8 cellular contexts compared by ENCODE assay signal in the genomic region with DNA sequence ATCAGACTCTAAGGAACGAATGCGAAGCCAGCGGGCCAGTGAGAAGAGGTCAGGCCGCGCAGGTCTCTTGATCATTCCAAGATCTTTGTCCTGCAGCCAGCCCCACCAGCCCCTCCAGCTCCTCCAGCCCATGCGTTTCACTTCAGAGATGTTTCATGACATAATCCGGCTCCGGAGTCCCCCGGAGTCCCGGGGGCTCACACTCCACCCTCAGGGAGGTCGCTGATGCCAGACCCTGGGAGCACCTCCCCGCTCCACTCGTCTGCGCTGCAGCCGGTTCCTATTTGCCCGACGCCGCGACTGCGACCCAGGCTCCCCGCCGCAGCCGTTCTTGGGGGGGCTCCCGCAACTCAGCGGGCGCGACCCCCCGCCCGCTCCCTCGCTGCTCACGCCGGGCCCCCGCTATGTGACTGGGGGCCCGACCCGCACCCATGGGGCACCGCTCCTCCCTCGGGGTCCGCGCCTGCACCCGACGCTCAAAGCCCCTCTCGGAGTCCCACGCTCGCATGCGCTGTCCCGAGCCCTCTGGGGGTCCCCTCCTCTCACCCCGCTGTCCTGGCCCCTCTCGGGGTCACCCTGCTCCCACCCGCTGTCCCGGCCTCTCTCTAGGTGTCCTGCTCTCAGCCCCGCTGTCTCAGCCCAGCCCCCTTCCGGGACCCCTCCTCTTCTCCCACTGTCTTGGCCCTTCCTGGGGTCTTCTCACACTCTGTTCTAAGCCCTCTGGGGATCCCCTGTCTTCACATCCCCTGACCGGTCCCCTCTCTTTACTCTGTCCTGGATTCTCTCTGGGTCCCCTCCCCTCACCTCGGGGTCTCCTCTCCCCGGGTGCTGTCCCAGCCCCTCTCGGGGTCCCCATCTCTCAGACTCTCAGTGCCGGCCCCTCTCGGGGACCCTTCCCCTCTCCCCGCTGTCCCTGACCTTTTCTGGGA. TPM values are rescaled to one million over a fixed set of nuclear protein-coding genes. Genes with fewer than 3 reads are reported as not detected.
DNase-seq lines count a peak whose midpoint lies in the region; ATAC-seq, FAIRE-seq and TF ChIP-seq lines count a peak whose summit lies in the region.

No MANE protein-coding gene starts in this region.

- peaks cover 39% of the 10 kb centered on the region for H3K4me1 Mint-ChIP-seq in WTC11
- H3K4me1 Mint-ChIP-seq in natural killer cell treated with Interleukin-12 subunit alpha and Interleukin-12 subunit beta and Interleukin-15 and Interleukin-18, amount 100 ng/mL, for 72 hours (ENCODE audit: low read depth in 2 of 2): peaks cover 14 to 38% of the 10 kb centered on the region in 2 donors

- H3K27ac Mint-ChIP-seq in WTC11: no peak overlapping the region
- H3K27ac Mint-ChIP-seq in natural killer cell treated with Interleukin-12 subunit alpha and Interleukin-12 subunit beta and Interleukin-15 and Interleukin-18, amount 100 ng/mL, for 72 hours: peak overlapping the region; percentile 85 to 92

- peaks cover 17% of the 10 kb centered on the region for H3K27me3 Mint-ChIP-seq in WTC11 (ENCODE audit: low read depth)
- no peaks in the 10 kb centered on the region for H3K27me3 Mint-ChIP-seq in natural killer cell treated with Interleukin-12 subunit alpha and Interleukin-12 subunit beta and Interleukin-15 and Interleukin-18, amount 100 ng/mL, for 72 hours

- no peak for TF ChIP-seq CTCF in WTC11 (IDR thresholded peaks at IDR 0.05)

- POLR2A ChIA-PET in WTC11 (lab: Charles Lee): no interaction called here

- peak; percentile 69 for DNase-seq in activated effector memory CD4-positive, alpha-beta T cell treated with anti-CD3 and anti-CD28 coated beads, Interleukin-2, amount 50 U/mL, for 16 hours
- no peak for DNase-seq in activated effector memory CD4-positive, alpha-beta T cell treated with Interleukin-2 at 50 U/mL for 16 hours
- peak; percentile 35 for DNase-seq in WTC11 (ENCODE audit: low spot score)
- DNase-seq in epithelial cell of prostate (ENCODE audit: low read depth, low spot score): no peak
- peak; percentile 66 for DNase-seq in natural killer cell treated with Interleukin-12 subunit alpha and Interleukin-12 subunit beta and Interleukin-15 and Interleukin-18, amount 100 ng/mL, for 72 hours (ENCODE audit: low spot score)
- no peak for DNase-seq in GM12892 (ENCODE audit: insufficient read length)
- no peak for DNase-seq in NCI-H187 treated with DMSO at 0.1 percent for 48 hours (lab: John Stamatoyannopoulos, UW)
- no peak for DNase-seq in GM19240 (ENCODE audit: insufficient read length, low spot score)

- ATAC-seq in WTC11: no peak
- no peak for ATAC-seq in natural killer cell treated with Interleukin-12 subunit alpha and Interleukin-12 subunit beta and Interleukin-15 and Interleukin-18, amount 100 ng/mL, for 72 hours

- CTCF ChIA-PET in WTC11 (lab: Charles Lee): interaction anchor here (1.5 kb wide), 1 partner anchor 190 kb away, joined by 3 read pairs; no protein-coding TSS in a partner anchor

- peak overlapping the region; percentile 92 for H3K4me3 Mint-ChIP-seq in WTC11
- peak overlapping the region; percentile 97 for H3K4me3 Mint-ChIP-seq in natural killer cell treated with Interleukin-12 subunit alpha and Interleukin-12 subunit beta and Interleukin-15 and Interleukin-18, amount 100 ng/mL, for 72 hours

- H3K9me3 Mint-ChIP-seq in WTC11: no peaks in the 10 kb centered on the region
- H3K9me3 Mint-ChIP-seq in natural killer cell treated with Interleukin-12 subunit alpha and Interleukin-12 subunit beta and Interleukin-15 and Interleukin-18, amount 100 ng/mL, for 72 hours: no peaks in the 10 kb centered on the region

- peak overlapping the region; percentile 65 for H3K27ac ChIP-seq in epithelial cell of prostate

- FAIRE-seq in GM12892 (lab: Jason Lieb, UNC): no peak

- no peaks in the 10 kb centered on the region for H3K36me3 Mint-ChIP-seq in WTC11
- no peaks in the 10 kb centered on the region for H3K36me3 Mint-ChIP-seq in natural killer cell treated with Interleukin-12 subunit alpha and Interleukin-12 subunit beta and Interleukin-15 and Interleukin-18, amount 100 ng/mL, for 72 hours

- no peak for TF ChIP-seq POLR2A in GM12892 (IDR thresholded peaks at IDR 0.05; ENCODE audit: low read depth, low read length)

TF ChIP-seq in WTC11, 78 proteins besides CTCF, POLR2A, EP300 and RAD21:
- TF ChIP-seq ZNF423 (CRISPR knock-in tag; IDR thresholded peaks at IDR 0.05): 0 out of 2 replicates have a peak, but pooled peaks have one; percentile 33
- TF ChIP-seq, protein P1, sequence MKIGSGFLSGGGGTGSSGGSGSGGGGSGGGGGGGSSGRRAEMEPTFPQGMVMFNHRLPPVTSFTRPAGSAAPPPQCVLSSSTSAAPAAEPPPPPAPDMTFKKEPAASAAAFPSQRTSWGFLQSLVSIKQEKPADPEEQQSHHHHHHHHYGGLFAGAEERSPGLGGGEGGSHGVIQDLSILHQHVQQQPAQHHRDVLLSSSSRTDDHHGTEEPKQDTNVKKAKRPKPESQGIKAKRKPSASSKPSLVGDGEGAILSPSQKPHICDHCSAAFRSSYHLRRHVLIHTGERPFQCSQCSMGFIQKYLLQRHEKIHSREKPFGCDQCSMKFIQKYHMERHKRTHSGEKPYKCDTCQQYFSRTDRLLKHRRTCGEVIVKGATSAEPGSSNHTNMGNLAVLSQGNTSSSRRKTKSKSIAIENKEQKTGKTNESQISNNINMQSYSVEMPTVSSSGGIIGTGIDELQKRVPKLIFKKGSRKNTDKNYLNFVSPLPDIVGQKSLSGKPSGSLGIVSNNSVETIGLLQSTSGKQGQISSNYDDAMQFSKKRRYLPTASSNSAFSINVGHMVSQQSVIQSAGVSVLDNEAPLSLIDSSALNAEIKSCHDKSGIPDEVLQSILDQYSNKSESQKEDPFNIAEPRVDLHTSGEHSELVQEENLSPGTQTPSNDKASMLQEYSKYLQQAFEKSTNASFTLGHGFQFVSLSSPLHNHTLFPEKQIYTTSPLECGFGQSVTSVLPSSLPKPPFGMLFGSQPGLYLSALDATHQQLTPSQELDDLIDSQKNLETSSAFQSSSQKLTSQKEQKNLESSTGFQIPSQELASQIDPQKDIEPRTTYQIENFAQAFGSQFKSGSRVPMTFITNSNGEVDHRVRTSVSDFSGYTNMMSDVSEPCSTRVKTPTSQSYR (CRISPR knock-in tag; IDR thresholded peaks at IDR 0.05): no peak

RNA-seq across cellular contexts. Expression of a gene that starts 1.1 kb away (rescaled TPM):
- 8.3 to 13.0 TPM (median 9.3 TPM) in 3 replicates for total RNA-seq in WTC11 (2021)
- total RNA-seq in natural killer cell treated with Interleukin-12 subunit alpha and Interleukin-12 subunit beta and Interleukin-15 and Interleukin-18, amount 100 ng/mL, for 72 hours: 100 to 1,000 TPM; 106 to 107 TPM
- 44.0 TPM for polyA plus RNA-seq in GM12892 (2012; ENCODE audit: missing spikeins)

RNA-seq across cellular contexts. Expression of a gene that starts 4.7 kb away (rescaled TPM):
- total RNA-seq in WTC11 (2021): 63.9 to 65.5 TPM (median 64.7 TPM) in 3 replicates
- 10 to 100 TPM; 26.1 to 34.0 TPM for total RNA-seq in natural killer cell treated with Interleukin-12 subunit alpha and Interleukin-12 subunit beta and Interleukin-15 and Interleukin-18, amount 100 ng/mL, for 72 hours
- 19.8 TPM for polyA plus RNA-seq in GM12892 (2012; ENCODE audit: missing spikeins)

Comparison
In these comparisons a context has a peak if more than half of its experiments do, and no peak if none do; other contexts are left out.
1. DNase-seq: peak in activated effector memory CD4-positive, alpha-beta T cell treated with anti-CD3 and anti-CD28 coated beads, Interleukin-2, amount 50 U/mL, for 16 hours (single experiment), WTC11 (single experiment) and natural killer cell treated with Interleukin-12 subunit alpha and Interleukin-12 subunit beta and Interleukin-15 and Interleukin-18, amount 100 ng/mL, for 72 hours (single experiment); none in activated effector memory CD4-positive, alpha-beta T cell treated with Interleukin-2 at 50 U/mL for 16 hours (single experiment), epithelial cell of prostate (single experiment), GM12892 (single experiment), NCI-H187 treated with DMSO at 0.1 percent for 48 hours (single experiment) and GM19240 (single experiment).